ENCODE assay signal across 10 cellular contexts in genomic region chr3:100106531-100107155, GRCh38. TPM values are rescaled to one million over a fixed set of nuclear protein-coding genes. Genes with fewer than 3 reads are reported as not detected.
DNase-seq lines count a peak whose midpoint lies in the region; ATAC-seq and TF ChIP-seq lines count a peak whose summit lies in the region.
"Had no signal": no experiment of that assay in that cellular context is flagged by ENCODE, and none has a peak within 500 bp of the region (broad histone marks: within the 10 kb centered on the region; RNA-seq: fewer than 3 reads in every experiment).

No MANE protein-coding gene starts in this region.

- no peaks in the 10 kb centered on the region for H3K36me3 Mint-ChIP-seq in osteocyte (ENCODE audit: unreplicated experiment)

- no peak for TF ChIP-seq CTCF in astrocyte of the spinal cord (IDR thresholded peaks at IDR 0.05; ENCODE audit: low read depth, low read length)
- no peak for TF ChIP-seq CTCF in osteocyte (IDR thresholded peaks at IDR 0.05)

- no peak for TF ChIP-seq RAD21 in Ishikawa (IDR thresholded peaks at IDR 0.05; ENCODE audit: low read depth)

- H3K4me3 ChIP-seq in astrocyte of the spinal cord (ENCODE audit: low read depth, low read length) = no peak overlapping the region
- H3K4me3 ChIP-seq: K562 had no signal

- DNase-seq in ELR (ENCODE audit: low read depth) (peak; percentile 33), astrocyte of the spinal cord (ENCODE audit: low read depth, low spot score) (peak; percentile 60), osteocyte (ENCODE audit: extremely low spot score, unreplicated experiment) (no peak)
- no peak for DNase-seq in activated CD4-positive, CD25-positive, alpha-beta regulatory T cell treated with anti-CD3 and anti-CD28 coated beads, Interleukin-2, amount 50 U/mL, for 72 hours
- DNase-seq: foreskin melanocyte; stimulated activated CD4-positive, alpha-beta T cell treated with anti-CD3 and anti-CD28 coated beads, Interleukin-1b, Interleukin-23, amount 100 ng/mL, for 48 hours had no signal

- H3K9me3 Mint-ChIP-seq in osteocyte (ENCODE audit: unreplicated experiment) = no peaks in the 10 kb centered on the region

- in situ Hi-C loops in astrocyte of the spinal cord (cut with HindIII; ENCODE audit: low sequenced_read_pairs) = no loop called here

- no peak for TF ChIP-seq EP300 in Ishikawa (IDR thresholded peaks at IDR 0.05; ENCODE audit: borderline replicate concordance)

- no peak overlapping the region for H3K4me3 Mint-ChIP-seq in osteocyte (ENCODE audit: unreplicated experiment)

- peak overlapping the region; percentile 0 for H3K27ac Mint-ChIP-seq in osteocyte (ENCODE audit: unreplicated experiment)

- peaks cover 63% of the 10 kb centered on the region for H3K4me1 Mint-ChIP-seq in osteocyte (ENCODE audit: unreplicated experiment)

- no peak for ATAC-seq in HG02623 (IDR thresholded peaks at IDR 0.05; ENCODE audit: unreplicated experiment)
- ATAC-seq in HG03439 (IDR thresholded peaks at IDR 0.05; ENCODE audit: unreplicated experiment) = no peak

- no peaks in the 10 kb centered on the region for H3K27me3 Mint-ChIP-seq in osteocyte (ENCODE audit: unreplicated experiment)

TF ChIP-seq in Ishikawa, 13 proteins besides CTCF, POLR2A, EP300 and RAD21:
- no peak for TF ChIP-seq USF1 (IDR thresholded peaks at IDR 0.05)
- TF ChIP-seq ZBTB7A (IDR thresholded peaks at IDR 0.05; ENCODE audit: low read depth) = no peak
- TF ChIP-seq CREB1 (IDR thresholded peaks at IDR 0.05; ENCODE audit: low read depth) = no peak
- no peak for TF ChIP-seq REST (IDR thresholded peaks at IDR 0.05; ENCODE audit: low read depth)
- no peak for TF ChIP-seq TEAD4 (IDR thresholded peaks at IDR 0.05)
- 0 out of 2 replicates have a peak, but pooled peaks have one; percentile 18 for TF ChIP-seq NFIC (IDR thresholded peaks at IDR 0.05)

RNA-seq across cellular contexts. Expression of gene FILIP1L, which starts 7.7 kb away (rescaled TPM):
- 47.0 and 49.3 TPM in 2 replicates for total RNA-seq in osteocyte

Comparison
In these comparisons a context has a peak if more than half of its experiments do, and no peak if none do; other contexts are left out.
1. DNase-seq: peak in ELR (single experiment) and astrocyte of the spinal cord (single experiment); none in osteocyte (single experiment) and activated CD4-positive, CD25-positive, alpha-beta regulatory T cell treated with anti-CD3 and anti-CD28 coated beads, Interleukin-2, amount 50 U/mL, for 72 hours (single experiment).